1 cellular context compared by ENCODE assay signal in the genomic region with DNA sequence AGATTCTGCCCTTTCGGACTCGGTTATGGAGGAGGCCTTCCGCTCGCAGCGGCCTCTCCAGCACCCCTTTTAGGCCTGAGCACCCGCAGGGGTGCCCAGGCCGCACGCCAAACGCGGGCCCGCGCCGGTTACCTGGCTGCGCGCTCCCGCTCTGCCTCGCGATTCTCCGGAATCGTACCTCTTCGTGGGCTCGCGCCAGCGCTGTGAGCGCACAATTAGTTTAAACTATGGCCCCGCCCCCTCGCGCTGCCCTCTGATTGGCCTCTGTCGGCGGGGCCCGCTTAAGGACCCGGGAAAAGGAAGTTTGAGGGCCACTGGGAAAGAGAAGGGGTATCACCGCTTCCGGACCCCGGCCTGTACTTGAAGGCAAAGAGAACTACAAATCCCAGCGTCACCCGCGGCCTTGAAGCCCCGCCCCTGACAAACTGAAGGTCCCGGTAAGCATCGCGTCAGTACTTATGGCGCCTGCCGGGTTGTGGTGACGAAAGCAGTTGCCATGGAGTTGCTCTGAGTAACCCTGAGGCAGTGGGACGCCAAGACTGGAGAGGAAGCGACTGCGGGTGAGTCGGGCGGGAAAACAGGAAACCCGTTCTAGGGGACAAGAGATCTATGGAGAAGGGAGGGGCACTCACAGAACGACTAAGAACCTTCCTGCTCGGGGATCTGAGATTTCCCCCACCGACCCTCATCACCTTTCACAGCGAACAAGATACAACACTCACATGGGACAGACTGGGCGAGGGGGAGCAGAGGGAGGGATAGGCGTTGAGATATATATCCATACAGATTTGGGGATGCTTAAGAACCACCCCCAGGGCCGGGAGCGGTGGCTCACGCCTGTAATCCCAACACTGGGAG.
A peak's percentile ranks its signal among the peaks of the same experiment; 100 is the strongest.
TF ChIP-seq lines count a peak whose summit lies in the region.

TSS of gene LRRC51 (plus strand) at position 525 of the 858 bp plus-strand sequence. CDS start 8,234 bp downstream, outside the sequence.
TSS of gene NUMA1 (minus strand) at position 217 of the 858 bp plus-strand sequence. CDS start 44,599 bp downstream, outside the sequence.

TF ChIP-seq in HepG2, 621 proteins besides CTCF, POLR2A, EP300 and RAD21 (continued from another document and continues in another):
- TF ChIP-seq, protein P1, sequence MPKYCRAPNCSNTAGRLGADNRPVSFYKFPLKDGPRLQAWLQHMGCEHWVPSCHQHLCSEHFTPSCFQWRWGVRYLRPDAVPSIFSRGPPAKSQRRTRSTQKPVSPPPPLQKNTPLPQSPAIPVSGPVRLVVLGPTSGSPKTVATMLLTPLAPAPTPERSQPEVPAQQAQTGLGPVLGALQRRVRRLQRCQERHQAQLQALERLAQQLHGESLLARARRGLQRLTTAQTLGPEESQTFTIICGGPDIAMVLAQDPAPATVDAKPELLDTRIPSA (CRISPR knock-in tag; IDR thresholded peaks at IDR 0.05; ENCODE audit: borderline replicate concordance): no peak; the same call in 1 of the 2 replicates
- TF ChIP-seq ZNF629 (CRISPR knock-in tag; conservative IDR thresholded peaks at IDR 0.05) (no peak), ZNF350 (CRISPR knock-in tag; IDR thresholded peaks at IDR 0.05; ENCODE audit: borderline replicate concordance, low read depth) (peak; percentile 69), ZNF704 (CRISPR knock-in tag; IDR thresholded peaks at IDR 0.05; ENCODE audit: borderline replicate concordance) (no peak), ZBTB37 (CRISPR knock-in tag; IDR thresholded peaks at IDR 0.05) (no peak), GMEB1 (CRISPR knock-in tag; IDR thresholded peaks at IDR 0.05; ENCODE audit: borderline replicate concordance) (peak; percentile 75; the same call in 1 of the 2 replicates), CBX2 (IDR thresholded peaks at IDR 0.05; ENCODE audit: low read depth, low read length) (no peak), CBX2 (CRISPR knock-in tag; IDR thresholded peaks at IDR 0.05; ENCODE audit: low read depth) (no peak), NR3C1 (CRISPR knock-in tag; IDR thresholded peaks at IDR 0.05) (no peak), MYC (CRISPR knock-in tag; IDR thresholded peaks at IDR 0.05; ENCODE audit: borderline replicate concordance) (peak; percentile 67; the same call in 1 of the 2 replicates), SIN3B (IDR thresholded peaks at IDR 0.05; ENCODE audit: low read length) (peak; percentile 64), ZNF607 (CRISPR knock-in tag; IDR thresholded peaks at IDR 0.05; ENCODE audit: borderline replicate concordance) (0 out of 2 replicates have a peak, but pooled peaks have one; percentile 17), ZNF572 (CRISPR knock-in tag; IDR thresholded peaks at IDR 0.05) (no peak), XBP1 (CRISPR knock-in tag; IDR thresholded peaks at IDR 0.05) (no peak), SMAD9 (CRISPR knock-in tag; IDR thresholded peaks at IDR 0.05) (no peak), ZNF782 (CRISPR knock-in tag; IDR thresholded peaks at IDR 0.05; ENCODE audit: borderline replicate concordance) (no peak), TRAFD1 (CRISPR knock-in tag; IDR thresholded peaks at IDR 0.05; ENCODE audit: borderline replicate concordance) (no peak), ZZZ3 (CRISPR knock-in tag; IDR thresholded peaks at IDR 0.05; ENCODE audit: borderline replicate concordance) (no peak), FOSL1 (CRISPR knock-in tag; IDR thresholded peaks at IDR 0.05; ENCODE audit: borderline replicate concordance) (no peak), CENPX (CRISPR knock-in tag; IDR thresholded peaks at IDR 0.05) (no peak), THYN1 (CRISPR knock-in tag; IDR thresholded peaks at IDR 0.05; ENCODE audit: borderline replicate concordance, low read depth) (no peak), PITX1 (CRISPR knock-in tag; IDR thresholded peaks at IDR 0.05) (peak; percentile 53; the same call in 1 of the 2 replicates), RNF219 (CRISPR knock-in tag; IDR thresholded peaks at IDR 0.05) (no peak), TAF15 (IDR thresholded peaks at IDR 0.05; ENCODE audit: low read depth, low read length, poor library complexity, severe bottlenecking) (no peak), STAT6 (CRISPR knock-in tag; IDR thresholded peaks at IDR 0.05; ENCODE audit: borderline replicate concordance) (no peak; the same call in 1 of the 2 replicates), KDM3A (CRISPR knock-in tag; IDR thresholded peaks at IDR 0.05; ENCODE audit: low read depth) (peak; percentile 74; the same call in 1 of the 2 replicates), PAWR (CRISPR knock-in tag; IDR thresholded peaks at IDR 0.05; ENCODE audit: borderline replicate concordance) (no peak), ZNF337 (CRISPR knock-in tag; IDR thresholded peaks at IDR 0.05; ENCODE audit: borderline replicate concordance, low read depth) (no peak), CCDC6 (CRISPR knock-in tag; IDR thresholded peaks at IDR 0.05) (no peak; the same call in none of the 2 replicates), RXRB (CRISPR knock-in tag; IDR thresholded peaks at IDR 0.05; ENCODE audit: borderline replicate concordance) (0 out of 2 replicates have a peak, but pooled peaks have one; percentile 24)
- TF ChIP-seq, protein P2, sequence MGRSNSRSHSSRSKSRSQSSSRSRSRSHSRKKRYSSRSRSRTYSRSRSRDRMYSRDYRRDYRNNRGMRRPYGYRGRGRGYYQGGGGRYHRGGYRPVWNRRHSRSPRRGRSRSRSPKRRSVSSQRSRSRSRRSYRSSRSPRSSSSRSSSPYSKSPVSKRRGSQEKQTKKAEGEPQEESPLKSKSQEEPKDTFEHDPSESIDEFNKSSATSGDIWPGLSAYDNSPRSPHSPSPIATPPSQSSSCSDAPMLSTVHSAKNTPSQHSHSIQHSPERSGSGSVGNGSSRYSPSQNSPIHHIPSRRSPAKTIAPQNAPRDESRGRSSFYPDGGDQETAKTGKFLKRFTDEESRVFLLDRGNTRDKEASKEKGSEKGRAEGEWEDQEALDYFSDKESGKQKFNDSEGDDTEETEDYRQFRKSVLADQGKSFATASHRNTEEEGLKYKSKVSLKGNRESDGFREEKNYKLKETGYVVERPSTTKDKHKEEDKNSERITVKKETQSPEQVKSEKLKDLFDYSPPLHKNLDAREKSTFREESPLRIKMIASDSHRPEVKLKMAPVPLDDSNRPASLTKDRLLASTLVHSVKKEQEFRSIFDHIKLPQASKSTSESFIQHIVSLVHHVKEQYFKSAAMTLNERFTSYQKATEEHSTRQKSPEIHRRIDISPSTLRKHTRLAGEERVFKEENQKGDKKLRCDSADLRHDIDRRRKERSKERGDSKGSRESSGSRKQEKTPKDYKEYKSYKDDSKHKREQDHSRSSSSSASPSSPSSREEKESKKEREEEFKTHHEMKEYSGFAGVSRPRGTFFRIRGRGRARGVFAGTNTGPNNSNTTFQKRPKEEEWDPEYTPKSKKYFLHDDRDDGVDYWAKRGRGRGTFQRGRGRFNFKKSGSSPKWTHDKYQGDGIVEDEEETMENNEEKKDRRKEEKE (IDR thresholded peaks at IDR 0.05): no peak
- TF ChIP-seq, protein P3, sequence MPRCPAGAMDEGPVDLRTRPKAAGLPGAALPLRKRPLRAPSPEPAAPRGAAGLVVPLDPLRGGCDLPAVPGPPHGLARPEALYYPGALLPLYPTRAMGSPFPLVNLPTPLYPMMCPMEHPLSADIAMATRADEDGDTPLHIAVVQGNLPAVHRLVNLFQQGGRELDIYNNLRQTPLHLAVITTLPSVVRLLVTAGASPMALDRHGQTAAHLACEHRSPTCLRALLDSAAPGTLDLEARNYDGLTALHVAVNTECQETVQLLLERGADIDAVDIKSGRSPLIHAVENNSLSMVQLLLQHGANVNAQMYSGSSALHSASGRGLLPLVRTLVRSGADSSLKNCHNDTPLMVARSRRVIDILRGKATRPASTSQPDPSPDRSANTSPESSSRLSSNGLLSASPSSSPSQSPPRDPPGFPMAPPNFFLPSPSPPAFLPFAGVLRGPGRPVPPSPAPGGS (CRISPR knock-in tag; IDR thresholded peaks at IDR 0.05): no peak
- TF ChIP-seq, protein P4, sequence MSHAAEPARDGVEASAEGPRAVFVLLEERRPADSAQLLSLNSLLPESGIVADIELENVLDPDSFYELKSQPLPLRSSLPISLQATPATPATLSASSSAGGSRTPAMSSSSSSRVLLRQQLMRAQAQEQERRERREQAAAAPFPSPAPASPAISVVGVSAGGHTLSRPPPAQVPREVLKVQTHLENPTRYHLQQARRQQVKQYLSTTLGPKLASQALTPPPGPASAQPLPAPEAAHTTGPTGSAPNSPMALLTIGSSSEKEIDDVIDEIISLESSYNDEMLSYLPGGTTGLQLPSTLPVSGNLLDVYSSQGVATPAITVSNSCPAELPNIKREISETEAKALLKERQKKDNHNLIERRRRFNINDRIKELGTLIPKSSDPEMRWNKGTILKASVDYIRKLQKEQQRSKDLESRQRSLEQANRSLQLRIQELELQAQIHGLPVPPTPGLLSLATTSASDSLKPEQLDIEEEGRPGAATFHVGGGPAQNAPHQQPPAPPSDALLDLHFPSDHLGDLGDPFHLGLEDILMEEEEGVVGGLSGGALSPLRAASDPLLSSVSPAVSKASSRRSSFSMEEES (CRISPR knock-in tag; IDR thresholded peaks at IDR 0.05): no peak; the same call in 1 of the 2 replicates
